In genomic region chr16:79217375-79218011, GRCh38 we compare ENCODE assay signal across 14 cellular contexts.
DNase-seq lines count a peak whose midpoint lies in the region; ATAC-seq lines count a peak whose summit lies in the region.
"Had no signal": no experiment of that assay in that cellular context is flagged by ENCODE, and none has a peak within 500 bp of the region (broad histone marks: within the 10 kb centered on the region; RNA-seq: fewer than 3 reads in every experiment).

No MANE protein-coding gene starts in this region.

- H3K36me3 Mint-ChIP-seq in CD4-positive, CD25-positive, alpha-beta regulatory T cell, result peaks cover 4% of the 10 kb centered on the region
- H3K36me3 Mint-ChIP-seq in activated CD4-positive, alpha-beta memory T cell treated with anti-CD3 and anti-CD28 coated beads, Interleukin-2, amount 10 ng/mL, durations not matched to agents 7 days and 5 days (ENCODE audit: low read depth), result peaks cover 14% of the 10 kb centered on the region
- no peaks in the 10 kb centered on the region for H3K36me3 Mint-ChIP-seq in immature natural killer cell

- peak overlapping the region; percentile 43 for H3K4me3 ChIP-seq in CD4-positive, CD25-positive, alpha-beta regulatory T cell (ENCODE audit: low read depth, low read length)
- H3K4me3 ChIP-seq: esophagus muscularis mucosa, heart right ventricle, ovary had no signal

- no peaks in the 10 kb centered on the region for H3K27me3 ChIP-seq in CD4-positive, CD25-positive, alpha-beta regulatory T cell (ENCODE audit: control insufficient read depth, insufficient read depth, low read length)
- H3K27me3 ChIP-seq: esophagus muscularis mucosa, ovary had no signal

- ATAC-seq in CD4-positive, CD25-positive, alpha-beta regulatory T cell (ENCODE audit: low read depth in 2 of 2), result no peak
- ATAC-seq in GM18867 (IDR thresholded peaks at IDR 0.05; ENCODE audit: unreplicated experiment), result no peak
- no peak for ATAC-seq in GM21737 (IDR thresholded peaks at IDR 0.05; ENCODE audit: unreplicated experiment)
- ATAC-seq: heart right ventricle had no signal

- no peaks in the 10 kb centered on the region for H3K36me3 ChIP-seq in CD4-positive, CD25-positive, alpha-beta regulatory T cell (ENCODE audit: control insufficient read depth, insufficient read depth, low read length)
- H3K36me3 ChIP-seq: esophagus muscularis mucosa, heart right ventricle, ovary had no signal

- DNase-seq in CD4-positive, CD25-positive, alpha-beta regulatory T cell, result peak in 2 of 3 donors; percentile 6 to 37
- DNase-seq in Daoy (ENCODE audit: low read depth) (peak; percentile 25), immature natural killer cell (peak; percentile 54 to 60 (median 55)), NCI-H2107 (lab: John Stamatoyannopoulos, UW) (no peak)
- DNase-seq in activated CD4-positive, alpha-beta memory T cell treated with anti-CD3 and anti-CD28 coated beads, Interleukin-2, amount 10 ng/mL, durations not matched to agents 7 days and 5 days, result peak; percentile 54
- DNase-seq: heart right ventricle, NCI-H1092 treated with DMSO at 0.1 percent for 48 hours, NCI-H446, ovary, SK-N-SH had no signal

- no peaks in the 10 kb centered on the region for H3K9me3 ChIP-seq in CD4-positive, CD25-positive, alpha-beta regulatory T cell (ENCODE audit: control insufficient read depth in 2 of 2, low read length in 2 of 2)
- H3K9me3 ChIP-seq: ovary had no signal

- CTCF ChIA-PET in activated CD4-positive, alpha-beta memory T cell treated with anti-CD3 and anti-CD28 coated beads, Interleukin-2, amount 10 ng/mL, durations not matched to agents 7 days and 5 days (lab: Charles Lee), result interaction anchor here (0.5 to 1.0 kb wide), 3 partner anchors 50 to 777 kb away, joined by 3 to 7 read pairs (median 3); no protein-coding TSS in a partner anchor

- peaks cover 0 to 4% (median 0%) of the 10 kb centered on the region in 7 donors for H3K9me3 Mint-ChIP-seq in CD4-positive, CD25-positive, alpha-beta regulatory T cell
- peaks cover 16% of the 10 kb centered on the region for H3K9me3 Mint-ChIP-seq in activated CD4-positive, alpha-beta memory T cell treated with anti-CD3 and anti-CD28 coated beads, Interleukin-2, amount 10 ng/mL, durations not matched to agents 7 days and 5 days
- no peaks in the 10 kb centered on the region for H3K9me3 Mint-ChIP-seq in immature natural killer cell

- no peaks in the 10 kb centered on the region for H3K27me3 Mint-ChIP-seq in CD4-positive, CD25-positive, alpha-beta regulatory T cell
- H3K27me3 Mint-ChIP-seq in activated CD4-positive, alpha-beta memory T cell treated with anti-CD3 and anti-CD28 coated beads, Interleukin-2, amount 10 ng/mL, durations not matched to agents 7 days and 5 days, result peaks cover 2% of the 10 kb centered on the region
- H3K27me3 Mint-ChIP-seq in immature natural killer cell (ENCODE audit: low read depth in 3 of 3), result peaks cover 0 to 6% (median 3%) of the 10 kb centered on the region in 3 donors

- no peak overlapping the region for H3K27ac ChIP-seq in CD4-positive, CD25-positive, alpha-beta regulatory T cell (ENCODE audit: insufficient read depth, low read length, poor library complexity, severe bottlenecking)
- H3K27ac ChIP-seq: esophagus muscularis mucosa, heart right ventricle had no signal

- H3K4me3 Mint-ChIP-seq in CD4-positive, CD25-positive, alpha-beta regulatory T cell, result peak overlapping the region in 1 of 4 donors; percentile 22
- H3K4me3 Mint-ChIP-seq in activated CD4-positive, alpha-beta memory T cell treated with anti-CD3 and anti-CD28 coated beads, Interleukin-2, amount 10 ng/mL, durations not matched to agents 7 days and 5 days, result no peak overlapping the region
- H3K4me3 Mint-ChIP-seq in immature natural killer cell, result peak overlapping the region in 1 of 5 donors; percentile 48
- H3K4me3 Mint-ChIP-seq: activated naive CD8-positive, alpha-beta T cell had no signal

- no peak overlapping the region for H3K27ac Mint-ChIP-seq in CD4-positive, CD25-positive, alpha-beta regulatory T cell
- H3K27ac Mint-ChIP-seq in activated CD4-positive, alpha-beta memory T cell treated with anti-CD3 and anti-CD28 coated beads, Interleukin-2, amount 10 ng/mL, durations not matched to agents 7 days and 5 days, result peak overlapping the region; percentile 47
- peak overlapping the region; percentile 25 to 82 (median 54) for H3K27ac Mint-ChIP-seq in immature natural killer cell
- H3K27ac Mint-ChIP-seq: activated naive CD8-positive, alpha-beta T cell had no signal

- peaks cover 8 to 27% (median 15%) of the 10 kb centered on the region in 4 donors for H3K4me1 Mint-ChIP-seq in CD4-positive, CD25-positive, alpha-beta regulatory T cell
- peaks cover 25% of the 10 kb centered on the region for H3K4me1 Mint-ChIP-seq in activated CD4-positive, alpha-beta memory T cell treated with anti-CD3 and anti-CD28 coated beads, Interleukin-2, amount 10 ng/mL, durations not matched to agents 7 days and 5 days
- peaks cover 34 to 57% of the 10 kb centered on the region in 2 donors for H3K4me1 Mint-ChIP-seq in immature natural killer cell

- peaks cover 9% of the 10 kb centered on the region for H3K4me1 ChIP-seq in CD4-positive, CD25-positive, alpha-beta regulatory T cell (ENCODE audit: control insufficient read depth, insufficient read depth, low read length, poor library complexity, severe bottlenecking)

- POLR2A ChIA-PET in activated CD4-positive, alpha-beta memory T cell treated with anti-CD3 and anti-CD28 coated beads, Interleukin-2, amount 10 ng/mL, durations not matched to agents 7 days and 5 days (lab: Charles Lee), result interaction anchor here (1.9 to 2.1 kb wide), 2 partner anchors 61 to 384 kb away, joined by 4 to 6 read pairs; partner anchors contain the start of gene MAF

Comparison
In these comparisons a context has a peak if more than half of its experiments do, and no peak if none do; other contexts are left out.
1. H3K27ac Mint-ChIP-seq: peak in activated CD4-positive, alpha-beta memory T cell treated with anti-CD3 and anti-CD28 coated beads, Interleukin-2, amount 10 ng/mL, durations not matched to agents 7 days and 5 days (single experiment) and immature natural killer cell (6 of 6); none in CD4-positive, CD25-positive, alpha-beta regulatory T cell (0 of 3).